ENCODE assay signal across 14 cellular contexts in genomic region chr9:93061260-93061751, GRCh38. TPM values are rescaled to one million over a fixed set of nuclear protein-coding genes. Genes with fewer than 3 reads are reported as not detected.
DNase-seq lines count a peak whose midpoint lies in the region; ATAC-seq, FAIRE-seq and TF ChIP-seq lines count a peak whose summit lies in the region.
"Had no signal": no experiment of that assay in that cellular context is flagged by ENCODE, and none has a peak within 500 bp of the region (broad histone marks: within the 10 kb centered on the region; RNA-seq: fewer than 3 reads in every experiment).

No MANE protein-coding gene starts in this region.

- no peak for TF ChIP-seq RAD21 in K562 (CRISPR knock-in tag; conservative IDR thresholded peaks at IDR 0.05 in 1 of 2, IDR thresholded peaks at IDR 0.05 in 1 of 2)

- H3K9me2 ChIP-seq in Loucy (replicated peaks; ENCODE audit: low read depth, low read length) = no peaks in the 10 kb centered on the region

- in situ Hi-C loops in K562 (cut with MboI) = no loop called here
- in situ Hi-C loops in brain microvascular endothelial cell (cut with HindIII; ENCODE audit: low pct_ligation_motif_present, low sequenced_read_pairs) = no loop called here

- H3K4me3 ChIP-seq in Loucy (ENCODE audit: low read length, poor library complexity, severe bottlenecking) (no peak overlapping the region), K562 (no peak overlapping the region), skeletal muscle satellite cell (ENCODE audit: low read length) (no peak overlapping the region), brain microvascular endothelial cell (ENCODE audit: low read depth, low read length) (no peak overlapping the region)
- H3K4me3 ChIP-seq: lung had no signal

- DNase-seq in activated CD4-positive, alpha-beta T cell treated with anti-CD3 and anti-CD28 coated beads, Interleukin-2, amount 10 ng/mL, durations not matched to agents 24 days and 14 days = peak; percentile 66
- no peak for DNase-seq in activated CD4-positive, alpha-beta T cell treated with anti-CD3 and anti-CD28 coated beads, Interleukin-2, amount 50 U/mL, for 1 hour
- DNase-seq in K562 (ENCODE audit: extremely low read depth in 1 of 4, low spot score in 3 of 4) (no peak), A172 (ENCODE audit: low spot score) (no peak), brain microvascular endothelial cell (no peak)
- DNase-seq: activated CD4-positive, alpha-beta T cell treated with anti-CD3 and anti-CD28 coated beads for 1 hour; SIG-M5; stimulated activated CD4-positive, alpha-beta T cell treated with anti-CD3 and anti-CD28 coated beads, Interleukin-2, amount 100 ng/mL, for 48 hours had no signal

- TF ChIP-seq POLR2A in K562 (conservative IDR thresholded peaks at IDR 0.05) = no peak

- peaks cover 61% of the 10 kb centered on the region for H3K4me1 Mint-ChIP-seq in activated CD4-positive, alpha-beta T cell treated with anti-CD3 and anti-CD28 coated beads, Interleukin-2, amount 10 ng/mL, durations not matched to agents 24 days and 14 days

- H3K27ac ChIP-seq in K562 (ENCODE audit: extremely low read depth, low read depth, low read length) (peak overlapping the region; percentile 58; the same call in 2 of the 3 replicates), brain microvascular endothelial cell (no peak overlapping the region)

- no peak for FAIRE-seq in K562 (lab: Jason Lieb, UNC)
- FAIRE-seq: astrocyte had no signal

- intact Hi-C loops in activated CD4-positive, alpha-beta T cell treated with anti-CD3 and anti-CD28 coated beads, Interleukin-2, amount 10 ng/mL, durations not matched to agents 24 days and 14 days (cut with micrococcal nuclease) = no loop called here
- intact Hi-C loops in K562 (cut with micrococcal nuclease) = loop anchor here (5.0 kb wide), 1 partner anchor 36 kb away; the partner anchor contains the start of gene CARD19

- H3K4me1 ChIP-seq in Loucy (ENCODE audit: insufficient read depth, low read length, poor library complexity, severe bottlenecking) = peaks cover 57% of the 10 kb centered on the region
- peaks cover 45 to 69% of the 10 kb centered on the region in 2 experiments for H3K4me1 ChIP-seq in K562 (replicated peaks in 1 of 2; ENCODE audit: control insufficient read depth in 2 of 2, insufficient read depth in 2 of 2, low read length in 2 of 2)
- H3K4me1 ChIP-seq in skeletal muscle satellite cell (ENCODE audit: control insufficient read depth, insufficient read depth, low read length) = peaks cover 8% of the 10 kb centered on the region

- POLR2A ChIA-PET in K562 (lab: Yijun Ruan, JAX) = interaction anchor here (0.6 kb wide), 1 partner anchor 28 kb away, joined by 3 read pairs; no protein-coding TSS in a partner anchor

- peaks cover 26% of the 10 kb centered on the region for H3K36me3 Mint-ChIP-seq in activated CD4-positive, alpha-beta T cell treated with anti-CD3 and anti-CD28 coated beads, Interleukin-2, amount 10 ng/mL, durations not matched to agents 24 days and 14 days (ENCODE audit: low read depth)

- H3K27me3 ChIP-seq in Loucy (ENCODE audit: insufficient read depth, low read length, poor library complexity, severe bottlenecking) = no peaks in the 10 kb centered on the region
- no peaks in the 10 kb centered on the region for H3K27me3 ChIP-seq in K562 (ENCODE audit: control insufficient read depth in 2 of 2, insufficient read depth in 2 of 2, low read length in 2 of 2)
- peaks cover 5% of the 10 kb centered on the region for H3K27me3 ChIP-seq in skeletal muscle satellite cell (ENCODE audit: control insufficient read depth, insufficient read depth, low read length)
- H3K27me3 ChIP-seq in brain microvascular endothelial cell (replicated peaks) = no peaks in the 10 kb centered on the region

- ATAC-seq in K562 (no peak), HG02623 (IDR thresholded peaks at IDR 0.05; ENCODE audit: unreplicated experiment) (no peak)

- no peak overlapping the region for H2AFZ ChIP-seq in Loucy (ENCODE audit: low read length)
- H2AFZ ChIP-seq in K562 (ENCODE audit: low read depth, low read length) = no peak overlapping the region

- H3F3A ChIP-seq in Loucy (ENCODE audit: low read depth) = peaks cover 8% of the 10 kb centered on the region; the same call in 1 of the 2 replicates

- peak overlapping the region; percentile 96 for H3K27ac Mint-ChIP-seq in activated CD4-positive, alpha-beta T cell treated with anti-CD3 and anti-CD28 coated beads, Interleukin-2, amount 10 ng/mL, durations not matched to agents 24 days and 14 days

- no peaks in the 10 kb centered on the region for H3K9me3 ChIP-seq in Loucy (ENCODE audit: insufficient read depth, low read depth, low read length)
- H3K9me3 ChIP-seq in K562 (replicated peaks; ENCODE audit: control insufficient read depth, insufficient read depth, low read depth, low read length) = no peaks in the 10 kb centered on the region
- H3K9me3 ChIP-seq in skeletal muscle satellite cell (replicated peaks; ENCODE audit: low read length) = no peaks in the 10 kb centered on the region

- H3K36me3 ChIP-seq in Loucy (ENCODE audit: insufficient read depth, low read length) = no peaks in the 10 kb centered on the region
- H3K36me3 ChIP-seq in K562 (ENCODE audit: control insufficient read depth, insufficient read depth, low read length) = no peaks in the 10 kb centered on the region; the same call in 2 of the 3 replicates
- H3K36me3 ChIP-seq in skeletal muscle satellite cell (ENCODE audit: insufficient read depth, low read length) = no peaks in the 10 kb centered on the region
- no peaks in the 10 kb centered on the region for H3K36me3 ChIP-seq in brain microvascular endothelial cell (replicated peaks)

- TF ChIP-seq EP300 in K562 (IDR thresholded peaks at IDR 0.05; ENCODE audit: low read length) = no peak

- BruUV-seq in K562 (replicated peaks; lab: Mats Ljungman, UMichigan) = no TSS peak

- H3K9ac ChIP-seq in Loucy (ENCODE audit: low read depth, low read length, poor library complexity, severe bottlenecking) (peak overlapping the region; percentile 8), K562 (ENCODE audit: insufficient read depth in 1 of 2, low read depth in 2 of 2, low read length in 2 of 2) (no peak overlapping the region; a peak in 1 of 4 replicates), skeletal muscle satellite cell (ENCODE audit: low read depth, low read length) (no peak overlapping the region)

- H3K4me2 ChIP-seq in Loucy (ENCODE audit: low read depth, low read length, poor library complexity, severe bottlenecking) (no peak overlapping the region), K562 (ENCODE audit: insufficient read depth, low read length) (peak overlapping the region; percentile 76; the same call in 1 of the 2 replicates), skeletal muscle satellite cell (ENCODE audit: low read length) (peak overlapping the region; percentile 19)

- no peaks in the 10 kb centered on the region for H4K20me1 ChIP-seq in Loucy (ENCODE audit: insufficient read depth, low read length, poor library complexity, severe bottlenecking)
- no peaks in the 10 kb centered on the region for H4K20me1 ChIP-seq in K562 (replicated peaks; ENCODE audit: control insufficient read depth, insufficient read depth, low read length)

- H3K4me3 Mint-ChIP-seq in activated CD4-positive, alpha-beta T cell treated with anti-CD3 and anti-CD28 coated beads, Interleukin-2, amount 10 ng/mL, durations not matched to agents 24 days and 14 days = peak overlapping the region; percentile 93

- 67% methylated on average over 4 of the region's 4 CpGs for WGBS in K562 (ENCODE audit: insufficient coverage, low coverage, missing lambda C conversion rate)

- no peaks in the 10 kb centered on the region for H3K9me1 ChIP-seq in K562 (ENCODE audit: control insufficient read depth, insufficient read depth, low read length)

- TF ChIP-seq CTCF in Loucy (conservative IDR thresholded peaks at IDR 0.05; ENCODE audit: low read length) = no peak
- no peak for TF ChIP-seq CTCF in K562 (IDR thresholded peaks at IDR 0.05 in 2 of 3, conservative IDR thresholded peaks at IDR 0.05 in 1 of 3; ENCODE audit: insufficient read depth in 2 of 3, low read depth in 1 of 3, low read length in 3 of 3)
- TF ChIP-seq CTCF in brain microvascular endothelial cell (IDR thresholded peaks at IDR 0.05; ENCODE audit: low read depth, low read length, missing control alignments) = no peak

- H3K79me2 ChIP-seq in Loucy (ENCODE audit: insufficient read depth, low read length) = no peaks in the 10 kb centered on the region
- peaks cover 28% of the 10 kb centered on the region for H3K79me2 ChIP-seq in K562 (ENCODE audit: control insufficient read depth, insufficient read depth, low read length)

- CTCF ChIA-PET in K562 (lab: Yijun Ruan, JAX; ENCODE audit: low intra/inter-chr PET ratio) = no interaction called here

- no peaks in the 10 kb centered on the region for H3K27me3 Mint-ChIP-seq in activated CD4-positive, alpha-beta T cell treated with anti-CD3 and anti-CD28 coated beads, Interleukin-2, amount 10 ng/mL, durations not matched to agents 24 days and 14 days

- no peaks in the 10 kb centered on the region for H3K9me3 Mint-ChIP-seq in activated CD4-positive, alpha-beta T cell treated with anti-CD3 and anti-CD28 coated beads, Interleukin-2, amount 10 ng/mL, durations not matched to agents 24 days and 14 days

RNA-seq across cellular contexts. Expression of gene SUSD3, which starts 2.8 kb away (rescaled TPM):
- 38.3 and 40.9 TPM in 2 replicates for total RNA-seq in activated CD4-positive, alpha-beta T cell treated with anti-CD3 and anti-CD28 coated beads, Interleukin-2, amount 10 ng/mL, durations not matched to agents 24 days and 14 days
- 2.7 and 10.6 TPM in 2 replicates for total RNA-seq in K562 (2011; cell fraction: chromatin; rRNA removed; ENCODE audit: low replicate concordance)
- total RNA-seq in K562 (2011; cell fraction: nucleolus; rRNA removed) = 16.3 and 18.3 TPM in 2 replicates
- 14.3 and 16.0 TPM in 2 replicates for total RNA-seq in K562 (2011; cell fraction: nucleoplasm; rRNA removed)
- total RNA-seq in K562 (2014; rRNA removed) (21.7 and 30.1 TPM in 2 replicates), K562 (2014; rRNA removed; fragmentation: Illumina TruSeq; extraction: Trizol) (4.1 and 8.0 TPM in 2 replicates), K562 (2015; rRNA removed; fragmentation: Illumina TruSeq; extraction: Trizol) (10.0 and 11.4 TPM in 2 replicates), K562 (2021) (16.9 and 18.7 TPM in 2 replicates)
- polyA plus RNA-seq in K562 (2011; rRNA removed) (17.6 and 40.7 TPM in 2 replicates), K562 (2014; fragmentation: Illumina TruSeq; extraction: Trizol) (9.0 and 19.4 TPM in 2 replicates), K562 (2014; fragmentation: Nextera tagmentation; extraction: Ambion mirVana) (1 to 10 TPM; 1.3 to 2.2 TPM), K562 (2014; rRNA removed) (18.7 and 28.1 TPM in 2 replicates)
- polyA plus RNA-seq in K562 (2011; cell fraction: cytosol; rRNA removed) = 53.0 and 63.3 TPM in 2 replicates
- polyA plus RNA-seq in K562 (2011; cell fraction: nucleus; rRNA removed) = 20.3 and 22.3 TPM in 2 replicates
- polyA plus RNA-seq in K562 (2012) = 18.1 and 49.1 TPM in 2 replicates
- polyA minus RNA-seq in K562 (2011; rRNA and poly(A)+ RNA removed) = 5.2 and 5.3 TPM in 2 replicates
- 11.0 and 25.0 TPM in 2 replicates for polyA minus RNA-seq in K562 (2011; cell fraction: cytosol; rRNA and poly(A)+ RNA removed)
- 2.0 and 4.7 TPM in 2 replicates for polyA minus RNA-seq in K562 (2011; cell fraction: nucleus; rRNA and poly(A)+ RNA removed)
- 1.3 TPM in 2 replicates for total RNA-seq in skeletal muscle satellite cell (2012; rRNA removed)
- not detected in 2 replicates for total RNA-seq in A172 (2014; rRNA removed; shearing (Covaris generic))
- total RNA-seq: A673, astrocyte had no signal

RNA-seq across cellular contexts. Expression of gene CARD19, which starts 34.7 kb away (rescaled TPM):
- total RNA-seq in activated CD4-positive, alpha-beta T cell treated with anti-CD3 and anti-CD28 coated beads, Interleukin-2, amount 10 ng/mL, durations not matched to agents 24 days and 14 days = 44.0 TPM in 2 replicates
- total RNA-seq in K562 (2011; cell fraction: chromatin; rRNA removed; ENCODE audit: low replicate concordance) = 5.1 and 21.8 TPM in 2 replicates
- total RNA-seq in K562 (2011; cell fraction: nucleolus; rRNA removed) = 24.3 and 26.3 TPM in 2 replicates
- 14.4 and 20.2 TPM in 2 replicates for total RNA-seq in K562 (2011; cell fraction: nucleoplasm; rRNA removed)
- total RNA-seq in K562 (2014; rRNA removed) (34.9 and 35.3 TPM in 2 replicates), K562 (2014; rRNA removed; fragmentation: Illumina TruSeq; extraction: Trizol) (2.7 and 2.9 TPM in 2 replicates), K562 (2015; rRNA removed; fragmentation: Illumina TruSeq; extraction: Trizol) (13.0 and 14.6 TPM in 2 replicates), K562 (2021) (18.6 and 23.4 TPM in 2 replicates)
- polyA plus RNA-seq in K562 (2011; rRNA removed) (15.9 and 23.7 TPM in 2 replicates), K562 (2014; fragmentation: Illumina TruSeq; extraction: Trizol) (5.3 and 13.8 TPM in 2 replicates), K562 (2014; fragmentation: Nextera tagmentation; extraction: Ambion mirVana) (1 to 10 TPM in 1 of 2 experiments, under 1 TPM in 1; 0.90 to 2.1 TPM), K562 (2014; rRNA removed) (30.7 and 35.3 TPM in 2 replicates)
- 40.2 and 99.4 TPM in 2 replicates for polyA plus RNA-seq in K562 (2011; cell fraction: cytosol; rRNA removed)
- polyA plus RNA-seq in K562 (2011; cell fraction: nucleus; rRNA removed) = 36.2 and 60.4 TPM in 2 replicates
- 19.5 and 30.7 TPM in 2 replicates for polyA plus RNA-seq in K562 (2012)
- polyA minus RNA-seq in K562 (2011; rRNA and poly(A)+ RNA removed) = 2.4 and 3.3 TPM in 2 replicates
- 4.8 and 7.6 TPM in 2 replicates for polyA minus RNA-seq in K562 (2011; cell fraction: cytosol; rRNA and poly(A)+ RNA removed)
- polyA minus RNA-seq in K562 (2011; cell fraction: nucleus; rRNA and poly(A)+ RNA removed) = 7.4 and 8.0 TPM in 2 replicates
- 82.6 and 109 TPM in 2 replicates for total RNA-seq in skeletal muscle satellite cell (2012; rRNA removed)
- 51.7 and 74.8 TPM in 2 replicates for total RNA-seq in A172 (2014; rRNA removed; shearing (Covaris generic))
